In the genomic region with DNA sequence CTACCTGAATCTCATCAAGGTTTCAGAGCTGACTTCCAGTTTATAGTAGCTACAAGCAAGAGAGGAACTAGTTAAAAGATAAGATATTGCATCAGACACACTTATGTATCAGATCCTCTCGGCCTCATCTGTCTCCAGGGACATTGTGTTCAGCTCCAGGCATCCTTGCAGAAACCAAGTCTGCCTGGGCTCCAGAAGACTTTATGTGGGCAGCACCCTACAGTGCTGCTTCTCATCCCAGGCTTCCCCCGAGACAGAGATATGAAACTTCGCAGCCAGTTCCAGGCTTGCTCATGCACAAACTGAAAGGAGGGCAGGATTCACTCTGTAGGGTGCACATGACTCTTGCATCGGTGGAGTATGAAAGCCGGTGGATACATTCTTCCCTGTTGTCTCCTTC, we compare ENCODE assay signal across 22 cellular contexts. TPM values are rescaled to one million over a fixed set of nuclear protein-coding genes. Genes with fewer than 3 reads are reported as not detected.
DNase-seq lines count a peak whose midpoint lies in the region; TF ChIP-seq lines count a peak whose summit lies in the region.
"Had no signal": no experiment of that assay in that cellular context is flagged by ENCODE, and none has a peak within 500 bp of the region (broad histone marks: within the 10 kb centered on the region; RNA-seq: fewer than 3 reads in every experiment).

No MANE protein-coding gene starts in this region.

- H3K36me3 ChIP-seq in BE2C = no peaks in the 10 kb centered on the region
- H3K36me3 ChIP-seq: HAP-1 had no signal

- no peak overlapping the region for H3K4me3 ChIP-seq in BE2C (ENCODE audit: low read depth, low read length)
- no peak overlapping the region for H3K4me3 ChIP-seq in fibroblast of mammary gland (ENCODE audit: control insufficient read depth, low read depth, low read length)
- H3K4me3 ChIP-seq: HAP-1, K562 had no signal

- no peaks in the 10 kb centered on the region for H3K9me3 ChIP-seq in BE2C
- H3K9me3 ChIP-seq: HAP-1 had no signal

- peaks cover 13% of the 10 kb centered on the region for H3K4me1 ChIP-seq in BE2C
- H3K4me1 ChIP-seq: HAP-1 had no signal

- TF ChIP-seq CTCF in BE2C (IDR thresholded peaks at IDR 0.05; ENCODE audit: low read depth, low read length) (no peak), fibroblast of mammary gland (conservative IDR thresholded peaks at IDR 0.05; ENCODE audit: control insufficient read depth, insufficient read depth, low read depth, low read length) (no peak)

- DNase-seq in BE2C (peak; percentile 27), LHCN-M2 (ENCODE audit: low read depth) (peak; percentile 7), SK-N-DZ (ENCODE audit: low spot score) (peak; percentile 54), fibroblast of mammary gland (ENCODE audit: low read depth) (peak; percentile 46), kidney glomerular epithelial cell (lab: John Stamatoyannopoulos, UW) (no peak), NOMO-1 (lab: John Stamatoyannopoulos, UW; ENCODE audit: unreplicated experiment in 2 of 2) (no peak), epidermal melanocyte (ENCODE audit: insufficient read length, low spot score) (no peak)
- DNase-seq in effector CD4-positive, alpha-beta T cell = no peak
- DNase-seq: DMS79 treated with DMSO at 0.1 percent for 48 hours; NCI-H1092; NCI-H1436 treated with DMSO at 0.1 percent for 48 hours; NCI-H2029; NCI-H2171 treated with DMSO at 0.1 percent for 48 hours; NCI-H446; NK-92 treated with Interleukin-12 subunit alpha and Interleukin-12 subunit beta, amount 100 ng/mL, for 24 hours; PC-3; RPMI8226; SHP77 treated with DMSO at 0.1 percent for 48 hours; T-helper 1 cell had no signal

- H3K27me3 ChIP-seq in BE2C = no peaks in the 10 kb centered on the region

RNA-seq across cellular contexts. Expression of a gene that starts 33.9 kb away (rescaled TPM):
- not detected for polyA plus RNA-seq in BE2C (2012; ENCODE audit: insufficient read depth, insufficient read length, low read depth)
- total RNA-seq in LHCN-M2 (2014; rRNA removed) = not detected in 2 replicates
- not detected for polyA plus RNA-seq in LHCN-M2 (2012)
- polyA plus RNA-seq in SK-N-DZ (2014; cell fraction: cytosol; rRNA removed) = not detected in 2 replicates
- not detected in 2 replicates for polyA plus RNA-seq in SK-N-DZ (2014; cell fraction: nucleus; rRNA removed)
- total RNA-seq: K562, PC-3 had no signal
- polyA plus RNA-seq: CD14-positive monocyte, K562 had no signal

Comparison
In these comparisons a context has a peak if more than half of its experiments do, and no peak if none do; other contexts are left out.
1. DNase-seq: peak in BE2C (single experiment), LHCN-M2 (single experiment), SK-N-DZ (single experiment) and fibroblast of mammary gland (single experiment); none in kidney glomerular epithelial cell (single experiment), NOMO-1 (0 of 2), effector CD4-positive, alpha-beta T cell (single experiment) and epidermal melanocyte (single experiment).